13 cellular contexts compared by ENCODE assay signal in the genomic region with DNA sequence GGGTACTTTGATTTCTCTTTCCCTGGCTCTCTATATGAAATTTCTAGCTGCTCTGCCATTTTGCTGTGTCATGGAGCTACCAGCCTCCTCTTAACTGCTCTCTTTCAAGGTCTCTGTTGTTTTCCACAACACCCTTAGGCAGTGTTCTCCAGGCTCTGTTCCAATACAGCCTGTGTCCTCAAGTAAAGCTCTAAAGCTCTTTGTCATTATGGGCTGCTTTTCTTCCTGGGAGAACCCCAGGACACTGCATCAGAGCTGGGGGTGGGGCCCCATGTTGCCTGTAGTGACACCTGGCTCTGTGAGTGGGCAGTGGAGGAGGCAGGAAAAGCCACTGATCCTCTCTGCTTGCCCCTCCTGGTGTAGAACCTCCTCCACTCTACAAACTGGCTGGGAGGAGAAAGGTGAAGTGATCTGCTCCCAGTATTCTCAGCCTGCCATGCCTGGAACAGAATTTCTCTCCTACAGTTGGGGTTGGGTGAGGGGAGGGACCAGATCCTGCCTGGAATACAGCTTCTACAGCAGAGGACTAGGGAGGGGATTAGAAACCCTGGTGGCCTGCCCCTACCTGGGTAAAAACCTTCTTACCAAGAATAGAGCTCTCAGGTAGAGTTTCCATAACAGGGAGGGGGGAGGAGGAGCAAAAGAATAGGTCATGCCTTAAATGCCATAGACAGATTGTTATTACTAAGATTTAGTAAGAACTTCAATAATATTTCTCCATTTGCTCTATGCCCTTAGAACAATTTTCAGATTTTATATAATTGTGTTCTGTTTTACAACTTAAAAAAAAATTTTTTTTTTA. TPM values are rescaled to one million over a fixed set of nuclear protein-coding genes. Genes with fewer than 3 reads are reported as not detected.
DNase-seq lines count a peak whose midpoint lies in the region; ATAC-seq and TF ChIP-seq lines count a peak whose summit lies in the region.
"Had no signal": no experiment of that assay in that cellular context is flagged by ENCODE, and none has a peak within 500 bp of the region (broad histone marks: within the 10 kb centered on the region; RNA-seq: fewer than 3 reads in every experiment).

No MANE protein-coding gene starts in this region.

- H3K9me3 ChIP-seq in HEK293 (ENCODE audit: control insufficient read depth, insufficient read depth, low read depth, low read length) (no peaks in the 10 kb centered on the region), neural progenitor cell (ENCODE audit: low read depth) (no peaks in the 10 kb centered on the region), right atrium auricular region (peaks cover 3 to 8% of the 10 kb centered on the region in 2 donors)
- H3K9me3 ChIP-seq: MG63, upper lobe of right lung had no signal

- H4K20me1 ChIP-seq in neural progenitor cell (ENCODE audit: low read depth) = no peaks in the 10 kb centered on the region

- no peak overlapping the region for H3K9ac ChIP-seq in neural progenitor cell

- no peaks in the 10 kb centered on the region for H3K36me3 Mint-ChIP-seq in neural progenitor cell
- no peaks in the 10 kb centered on the region for H3K36me3 Mint-ChIP-seq in T-cell

- H3K4me3 ChIP-seq in HEK293 (ENCODE audit: low read depth, low read length) (no peak overlapping the region), neural progenitor cell (no peak overlapping the region), right atrium auricular region (no peak overlapping the region)
- H3K4me3 ChIP-seq: cardiac muscle cell, MG63, upper lobe of right lung had no signal

- ATAC-seq in T-cell (replicated peaks in 1 of 4) = no peak
- ATAC-seq: upper lobe of right lung had no signal

- no peaks in the 10 kb centered on the region for H3K36me3 ChIP-seq in HEK293 (ENCODE audit: control insufficient read depth in 2 of 2, insufficient read depth in 1 of 2, low read length in 2 of 2)
- no peaks in the 10 kb centered on the region for H3K36me3 ChIP-seq in neural progenitor cell
- no peaks in the 10 kb centered on the region for H3K36me3 ChIP-seq in right atrium auricular region
- H3K36me3 ChIP-seq: cardiac muscle cell, MG63, upper lobe of right lung had no signal

- H3K27ac ChIP-seq in HEK293 (ENCODE audit: extremely low read depth, low read depth, low read length) = no peak overlapping the region
- peak overlapping the region; percentile 35 for H3K27ac ChIP-seq in neural progenitor cell
- H3K27ac ChIP-seq in right atrium auricular region = no peak overlapping the region
- H3K27ac ChIP-seq: cardiac muscle cell, upper lobe of right lung had no signal

- TF ChIP-seq CTCF in HEK293 (tag by site-specific recombination; IDR thresholded peaks at IDR 0.05) = no peak
- TF ChIP-seq CTCF in neural progenitor cell (IDR thresholded peaks at IDR 0.05) = no peak
- no peak for TF ChIP-seq CTCF in right atrium auricular region (IDR thresholded peaks at IDR 0.05)

- peaks cover 7% of the 10 kb centered on the region for H3K9me3 Mint-ChIP-seq in neural progenitor cell
- no peaks in the 10 kb centered on the region for H3K9me3 Mint-ChIP-seq in T-cell

- CTCF ChIA-PET in HEK293 (lab: Yijun Ruan, JAX) (interaction anchor here (0.6 to 1.7 kb wide), 5 partner anchors 15 to 692 kb away, joined by 3 to 6 read pairs (median 4); no protein-coding TSS in a partner anchor), T-cell (lab: Charles Lee) (interaction anchor here (0.5 to 0.8 kb wide), 3 partner anchors 52 to 433 kb away, joined by 3 to 7 read pairs (median 3); no protein-coding TSS in a partner anchor)

- DNase-seq in NCI-H510A treated with DMSO at 0.1 percent for 48 hours (lab: John Stamatoyannopoulos, UW) (peak; percentile 34), epidermal melanocyte (ENCODE audit: insufficient read length, low spot score) (peak; percentile 38), neural progenitor cell (ENCODE audit: low spot score) (peak; percentile 38), right atrium auricular region (ENCODE audit: low spot score) (no peak), GM19240 (ENCODE audit: insufficient read length, low spot score) (no peak), T-cell (no peak), NCI-H774 (lab: John Stamatoyannopoulos, UW) (no peak)
- DNase-seq: GDM1, MG63, SIG-M5, upper lobe of right lung had no signal

- H3K4me2 ChIP-seq in neural progenitor cell = peak overlapping the region; percentile 2

- peak overlapping the region; percentile 95 for H2AFZ ChIP-seq in neural progenitor cell (replicated peaks)

- H3K27me3 ChIP-seq in neural progenitor cell (no peaks in the 10 kb centered on the region), right atrium auricular region (no peaks in the 10 kb centered on the region)
- H3K27me3 ChIP-seq: cardiac muscle cell, MG63 had no signal

- no peaks in the 10 kb centered on the region for H3K79me2 ChIP-seq in neural progenitor cell (ENCODE audit: low read depth)

- H3K4me1 ChIP-seq in HEK293 (ENCODE audit: control insufficient read depth, insufficient read depth, low read length) = no peaks in the 10 kb centered on the region
- H3K4me1 ChIP-seq in neural progenitor cell = peaks cover 7% of the 10 kb centered on the region
- H3K4me1 ChIP-seq in right atrium auricular region = no peaks in the 10 kb centered on the region
- H3K4me1 ChIP-seq: upper lobe of right lung had no signal

- H3F3A ChIP-seq in neural progenitor cell (ENCODE audit: low read depth) = peaks cover 14% of the 10 kb centered on the region

- H3K27me3 Mint-ChIP-seq in neural progenitor cell (ENCODE audit: insufficient read depth, low read depth) = peaks cover 12% of the 10 kb centered on the region
- H3K27me3 Mint-ChIP-seq in T-cell = no peaks in the 10 kb centered on the region

- H3K4me3 Mint-ChIP-seq in neural progenitor cell = no peak overlapping the region
- no peak overlapping the region for H3K4me3 Mint-ChIP-seq in T-cell

- H3K4me1 Mint-ChIP-seq in neural progenitor cell = peaks cover 7% of the 10 kb centered on the region
- H3K4me1 Mint-ChIP-seq in T-cell = no peaks in the 10 kb centered on the region

- H3K27ac Mint-ChIP-seq in neural progenitor cell (no peak overlapping the region), T-cell (no peak overlapping the region)

- POLR2A ChIA-PET in HEK293 (lab: Yijun Ruan, JAX) (no interaction called here), T-cell (lab: Charles Lee) (no interaction called here)

TF ChIP-seq in HEK293, 187 proteins besides CTCF, POLR2A, EP300 and RAD21:
- TF ChIP-seq, protein P1, sequence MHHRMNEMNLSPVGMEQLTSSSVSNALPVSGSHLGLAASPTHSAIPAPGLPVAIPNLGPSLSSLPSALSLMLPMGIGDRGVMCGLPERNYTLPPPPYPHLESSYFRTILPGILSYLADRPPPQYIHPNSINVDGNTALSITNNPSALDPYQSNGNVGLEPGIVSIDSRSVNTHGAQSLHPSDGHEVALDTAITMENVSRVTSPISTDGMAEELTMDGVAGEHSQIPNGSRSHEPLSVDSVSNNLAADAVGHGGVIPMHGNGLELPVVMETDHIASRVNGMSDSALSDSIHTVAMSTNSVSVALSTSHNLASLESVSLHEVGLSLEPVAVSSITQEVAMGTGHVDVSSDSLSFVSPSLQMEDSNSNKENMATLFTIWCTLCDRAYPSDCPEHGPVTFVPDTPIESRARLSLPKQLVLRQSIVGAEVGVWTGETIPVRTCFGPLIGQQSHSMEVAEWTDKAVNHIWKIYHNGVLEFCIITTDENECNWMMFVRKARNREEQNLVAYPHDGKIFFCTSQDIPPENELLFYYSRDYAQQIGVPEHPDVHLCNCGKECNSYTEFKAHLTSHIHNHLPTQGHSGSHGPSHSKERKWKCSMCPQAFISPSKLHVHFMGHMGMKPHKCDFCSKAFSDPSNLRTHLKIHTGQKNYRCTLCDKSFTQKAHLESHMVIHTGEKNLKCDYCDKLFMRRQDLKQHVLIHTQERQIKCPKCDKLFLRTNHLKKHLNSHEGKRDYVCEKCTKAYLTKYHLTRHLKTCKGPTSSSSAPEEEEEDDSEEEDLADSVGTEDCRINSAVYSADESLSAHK (tag by site-specific recombination; IDR thresholded peaks at IDR 0.05) = no peak
- TF ChIP-seq FEZF1 (tag by site-specific recombination; IDR thresholded peaks at IDR 0.05) = peak; percentile 19; the same call in 1 of the 2 replicates

RNA-seq across cellular contexts. Expression of a gene that starts 33.7 kb away (rescaled TPM):
- total RNA-seq in neural progenitor cell (ENCODE audit: low replicate concordance) (34.5 and 52.7 TPM in 2 replicates), right atrium auricular region (10 to 100 TPM in 1 of 2 donors, 1 to 10 TPM in 1; 9.8 to 11.1 TPM), T-cell (1 to 10 TPM; 5.6 to 7.1 (median 5.9) TPM)

RNA-seq across cellular contexts. Expression of a gene that starts 55.9 kb away (rescaled TPM):
- total RNA-seq in neural progenitor cell (ENCODE audit: low replicate concordance) = 88.2 and 96.2 TPM in 2 replicates
- 10 to 100 TPM; 23.5 to 23.6 TPM for total RNA-seq in right atrium auricular region
- 10 to 100 TPM; 26.5 to 39.9 (median 35.9) TPM for total RNA-seq in T-cell

Comparison
In these comparisons a context has a peak if more than half of its experiments do, and no peak if none do; other contexts are left out.
1. DNase-seq: peak in NCI-H510A treated with DMSO at 0.1 percent for 48 hours (single experiment), epidermal melanocyte (single experiment) and neural progenitor cell (single experiment); none in right atrium auricular region (single experiment), GM19240 (single experiment), T-cell (0 of 34) and NCI-H774 (single experiment).